ENCODE assay signal across 19 cellular contexts in the genomic region with DNA sequence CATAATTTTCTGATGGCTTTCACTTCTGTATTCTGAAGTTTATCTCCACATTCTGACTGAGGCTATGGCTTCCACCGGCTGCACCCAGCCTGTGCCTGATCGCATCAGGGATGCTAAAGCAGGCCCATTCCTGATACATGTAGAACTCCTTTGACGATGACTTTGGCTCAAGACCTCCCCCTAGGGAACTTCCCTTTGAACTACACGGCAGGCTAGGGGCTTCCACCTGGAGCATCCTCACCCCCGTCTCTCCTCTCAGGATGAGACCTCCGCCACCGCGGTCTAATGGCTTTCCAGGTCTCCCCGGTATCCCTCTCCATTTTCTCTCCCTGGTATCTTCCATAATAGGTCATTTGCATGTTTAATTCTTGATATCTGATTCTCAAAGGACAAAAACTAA.
DNase-seq lines count a peak whose midpoint lies in the region; ATAC-seq, FAIRE-seq and TF ChIP-seq lines count a peak whose summit lies in the region.
"Had no signal": no experiment of that assay in that cellular context is flagged by ENCODE, and none has a peak within 500 bp of the region (broad histone marks: within the 10 kb centered on the region; RNA-seq: fewer than 3 reads in every experiment).

No MANE protein-coding gene starts in this region.

- FAIRE-seq in bronchial epithelial cell (lab: Jason Lieb, UNC): no peak
- FAIRE-seq: A204.1, HTR-8/SVneo had no signal

- TF ChIP-seq CTCF in bronchial epithelial cell (IDR thresholded peaks at IDR 0.05; ENCODE audit: insufficient read depth, low read length, severe bottlenecking) (peak; percentile 25), nephron progenitor cell (IDR thresholded peaks at IDR 0.05) (peak; percentile 29)

- no peak overlapping the region for H3K4me3 Mint-ChIP-seq in nephron progenitor cell
- H3K4me3 Mint-ChIP-seq: CD8-positive, alpha-beta T cell; natural killer cell had no signal

- DNase-seq in NCI-H146 (lab: John Stamatoyannopoulos, UW): peak; percentile 21
- DNase-seq in NCI-H146 treated with DMSO at 0.1 percent for 48 hours (lab: John Stamatoyannopoulos, UW; ENCODE audit: unreplicated experiment): no peak
- peak; percentile 15 for DNase-seq in M059J (ENCODE audit: low read depth)
- DNase-seq in bronchial epithelial cell (ENCODE audit: low read depth): no peak
- DNase-seq in nephron progenitor cell: peak; percentile 6
- no peak for DNase-seq in hypothalamus (lab: John Stamatoyannopoulos, UW)
- no peak for DNase-seq in NCI-H2107 treated with DMSO at 0.1 percent for 48 hours (lab: John Stamatoyannopoulos, UW; ENCODE audit: unreplicated experiment)
- DNase-seq: activated gamma-delta T cell; CD8-positive, alpha-beta T cell; dermis blood vessel endothelial cell; natural killer cell; NCI-H1092; NCI-H2227 treated with DMSO at 0.1 percent for 48 hours had no signal

- peaks cover 7% of the 10 kb centered on the region for H3K27me3 Mint-ChIP-seq in nephron progenitor cell (ENCODE audit: low read depth, poor library complexity)

- H3K4me3 ChIP-seq in bronchial epithelial cell (ENCODE audit: low read depth, low read length): no peak overlapping the region
- H3K4me3 ChIP-seq: ascending aorta, lung had no signal

- H3K27ac Mint-ChIP-seq in nephron progenitor cell: no peak overlapping the region
- H3K27ac Mint-ChIP-seq: CD8-positive, alpha-beta T cell; natural killer cell had no signal

- no peaks in the 10 kb centered on the region for H3K36me3 Mint-ChIP-seq in nephron progenitor cell (ENCODE audit: low read depth)
- H3K36me3 Mint-ChIP-seq: CD8-positive, alpha-beta T cell; natural killer cell had no signal

- no peak for ATAC-seq in GM21723 (IDR thresholded peaks at IDR 0.05; ENCODE audit: unreplicated experiment)
- ATAC-seq: CD8-positive, alpha-beta T cell; natural killer cell; Panc1 had no signal

- H3K9me3 Mint-ChIP-seq in nephron progenitor cell: no peaks in the 10 kb centered on the region

- no peaks in the 10 kb centered on the region for H3K4me1 Mint-ChIP-seq in nephron progenitor cell
- H3K4me1 Mint-ChIP-seq: natural killer cell had no signal

- no peaks in the 10 kb centered on the region for H3K36me3 ChIP-seq in bronchial epithelial cell (ENCODE audit: control insufficient read depth, insufficient read depth, low read length)
- H3K36me3 ChIP-seq: ascending aorta had no signal

- no peaks in the 10 kb centered on the region for H3K27me3 ChIP-seq in bronchial epithelial cell (ENCODE audit: control insufficient read depth, insufficient read depth, low read length)
- H3K27me3 ChIP-seq: ascending aorta had no signal

Comparison
In these comparisons a context has a peak if more than half of its experiments do, and no peak if none do; other contexts are left out.
1. DNase-seq: peak in NCI-H146 (single experiment), M059J (single experiment) and nephron progenitor cell (single experiment); none in NCI-H146 treated with DMSO at 0.1 percent for 48 hours (single experiment), bronchial epithelial cell (single experiment), hypothalamus (0 of 51) and NCI-H2107 treated with DMSO at 0.1 percent for 48 hours (single experiment).